In the genomic region with DNA sequence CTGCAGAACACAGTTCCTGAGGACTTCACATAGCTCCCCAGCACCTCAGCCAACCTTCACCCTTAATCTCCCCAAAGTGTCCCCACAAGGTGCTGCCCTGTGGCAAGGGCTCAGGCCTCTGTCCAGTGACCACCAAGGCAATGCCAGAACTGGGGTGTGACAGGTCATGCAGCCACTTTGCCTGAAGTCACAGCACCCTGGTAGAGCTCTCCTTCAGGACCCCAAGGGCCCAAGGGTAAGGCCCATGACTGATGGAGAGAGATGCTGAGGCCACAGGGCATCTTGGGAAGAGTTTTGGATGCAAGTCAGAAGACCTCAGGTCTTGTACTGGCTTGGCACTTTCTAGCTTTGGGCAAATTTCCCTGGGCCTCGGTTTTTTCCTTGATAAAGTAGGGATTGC, we compare ENCODE assay signal across 17 cellular contexts. TPM values are rescaled to one million over a fixed set of nuclear protein-coding genes. Genes with fewer than 3 reads are reported as not detected.
DNase-seq lines count a peak whose midpoint lies in the region; TF ChIP-seq lines count a peak whose summit lies in the region.
"Had no signal": no experiment of that assay in that cellular context is flagged by ENCODE, and none has a peak within 500 bp of the region (broad histone marks: within the 10 kb centered on the region; RNA-seq: fewer than 3 reads in every experiment).

No MANE protein-coding gene starts in this region.

- no TSS peak for BruUV-seq in OCI-LY7 (replicated peaks; lab: Mats Ljungman, UMichigan)

- H3K79me2 ChIP-seq in OCI-LY7 (ENCODE audit: insufficient read depth, low read depth, low read length) (no peaks in the 10 kb centered on the region), neural progenitor cell (ENCODE audit: low read depth) (no peaks in the 10 kb centered on the region)

- H3K4me3 ChIP-seq in GM08714 (ENCODE audit: low read length) (peak overlapping the region; percentile 85; the same call in 1 of the 2 replicates), OCI-LY7 (ENCODE audit: low read depth, low read length, poor library complexity, severe bottlenecking) (peak overlapping the region; percentile 40), liver (ENCODE audit: low read depth in 1 of 3, low read length in 3 of 3) (no peak overlapping the region), tibial nerve (no peak overlapping the region), neural progenitor cell (no peak overlapping the region)
- H3K4me3 ChIP-seq: ovary, thyroid gland had no signal

- POLR2A ChIA-PET in OCI-LY7 (lab: Charles Lee) = interaction anchor here (0.7 to 3.1 kb wide), 7 partner anchors 8 to 867 kb away, joined by 3 to 23 read pairs (median 3); no protein-coding TSS in a partner anchor

- H3K27me3 ChIP-seq in liver (ENCODE audit: control insufficient read depth in 4 of 4, insufficient read depth in 4 of 4, low read length in 3 of 4) (no peaks in the 10 kb centered on the region), tibial nerve (no peaks in the 10 kb centered on the region), neural progenitor cell (no peaks in the 10 kb centered on the region)
- H3K27me3 ChIP-seq: ovary, thyroid gland had no signal

- no peaks in the 10 kb centered on the region for H3K9me2 ChIP-seq in OCI-LY7 (ENCODE audit: insufficient read depth, low read length)

- peaks cover 3% of the 10 kb centered on the region for H3K27me3 Mint-ChIP-seq in neural progenitor cell (ENCODE audit: insufficient read depth, low read depth)
- H3K27me3 Mint-ChIP-seq: activated B cell treated with CpG ODN at 0.5 μM for 24 hours; central memory CD8-positive, alpha-beta T cell had no signal

- H3K9ac ChIP-seq in liver (ENCODE audit: low read depth in 1 of 2, low read length in 2 of 2) (peak overlapping the region in 1 of 2 donors; percentile 52), neural progenitor cell (no peak overlapping the region)

- intact Hi-C loops in OCI-LY7 (cut with micrococcal nuclease; ENCODE audit: unreplicated experiment) = loop anchor here (10.0 kb wide), 1 partner anchor 868 kb away; a partner anchor contains a TSS

- H3K36me3 ChIP-seq in OCI-LY7 (ENCODE audit: insufficient read depth, low read length) = no peaks in the 10 kb centered on the region
- H3K36me3 ChIP-seq in liver (ENCODE audit: control insufficient read depth in 4 of 4, insufficient read depth in 3 of 4, low read depth in 1 of 4, low read length in 3 of 4) = no peaks in the 10 kb centered on the region
- no peaks in the 10 kb centered on the region for H3K36me3 ChIP-seq in tibial nerve
- H3K36me3 ChIP-seq in neural progenitor cell = no peaks in the 10 kb centered on the region
- H3K36me3 ChIP-seq: ovary, thyroid gland had no signal

- TF ChIP-seq RAD21 in liver (IDR thresholded peaks at IDR 0.05) = no peak

- no peaks in the 10 kb centered on the region for H3K4me1 Mint-ChIP-seq in neural progenitor cell

- no peaks in the 10 kb centered on the region for H3K36me3 Mint-ChIP-seq in neural progenitor cell

- no peaks in the 10 kb centered on the region for H3K9me3 ChIP-seq in OCI-LY7 (ENCODE audit: low read length)
- H3K9me3 ChIP-seq in liver (ENCODE audit: control insufficient read depth in 4 of 4, low read length in 3 of 4) = no peaks in the 10 kb centered on the region
- no peaks in the 10 kb centered on the region for H3K9me3 ChIP-seq in tibial nerve
- no peaks in the 10 kb centered on the region for H3K9me3 ChIP-seq in neural progenitor cell (ENCODE audit: low read depth)
- H3K9me3 ChIP-seq: ovary, thyroid gland had no signal

- peak overlapping the region; percentile 71 for H3K4me2 ChIP-seq in OCI-LY7 (ENCODE audit: low read length)
- H3K4me2 ChIP-seq in neural progenitor cell = no peak overlapping the region

- H2AFZ ChIP-seq in OCI-LY7 (ENCODE audit: low read length) = peak overlapping the region; percentile 39; the same call in 1 of the 2 replicates
- H2AFZ ChIP-seq in neural progenitor cell (replicated peaks) = no peak overlapping the region

- 79% methylated on average over 1 of the region's 1 CpG for WGBS in liver
- WGBS in tibial nerve, 2 donors = 73 to 76% methylated on average over 1 of the region's 1 CpG

- H3K27ac ChIP-seq in OCI-LY7 (ENCODE audit: low read depth, low read length, poor library complexity, severe bottlenecking) (peak overlapping the region; percentile 60), liver (ENCODE audit: low read depth in 1 of 2, low read length in 2 of 2) (peak overlapping the region; percentile 54 to 58), tibial nerve (peak overlapping the region in 3 of 4 donors; percentile 14 to 87 (median 53)), neural progenitor cell (no peak overlapping the region)
- H3K27ac ChIP-seq: ovary had no signal

- no peaks in the 10 kb centered on the region for H3F3A ChIP-seq in neural progenitor cell (ENCODE audit: low read depth)

- H3K4me1 ChIP-seq in OCI-LY7 (ENCODE audit: insufficient read depth, low read length, poor library complexity, severe bottlenecking) (peaks cover 47% of the 10 kb centered on the region), liver (ENCODE audit: control insufficient read depth in 4 of 4, insufficient read depth in 4 of 4, low read length in 3 of 4) (peaks cover 0 to 7% (median 1%) of the 10 kb centered on the region in 4 donors), tibial nerve (peaks cover 0 to 25% (median 0%) of the 10 kb centered on the region in 4 donors), neural progenitor cell (no peaks in the 10 kb centered on the region)
- H3K4me1 ChIP-seq: thyroid gland had no signal

- TF ChIP-seq EP300 in tibial nerve (IDR thresholded peaks at IDR 0.05) = no peak

- H3K4me3 Mint-ChIP-seq in neural progenitor cell = no peak overlapping the region
- H3K4me3 Mint-ChIP-seq: activated B cell treated with CpG ODN at 0.5 μM for 24 hours; central memory CD8-positive, alpha-beta T cell had no signal

- DNase-seq in OCI-LY7 (ENCODE audit: low spot score) (no peak), tibial nerve (ENCODE audit: low spot score in 2 of 2) (no peak), NCI-H446 treated with DMSO at 0.1 percent for 48 hours (lab: John Stamatoyannopoulos, UW) (no peak), NOMO-1 (lab: John Stamatoyannopoulos, UW; ENCODE audit: unreplicated experiment in 2 of 2) (no peak), neural progenitor cell (ENCODE audit: low spot score) (no peak)
- DNase-seq: DMS79, kidney glomerular epithelial cell, NCI-H1930, NCI-H446, ovary had no signal

- TF ChIP-seq CTCF in OCI-LY7 (conservative IDR thresholded peaks at IDR 0.05; ENCODE audit: low read length) = no peak
- no peak for TF ChIP-seq CTCF in liver (IDR thresholded peaks at IDR 0.05; ENCODE audit: low read depth, low read length, missing input control)
- no peak for TF ChIP-seq CTCF in tibial nerve (IDR thresholded peaks at IDR 0.05)
- no peak for TF ChIP-seq CTCF in neural progenitor cell (IDR thresholded peaks at IDR 0.05)

- CTCF ChIA-PET in OCI-LY7 (lab: Charles Lee; ENCODE audit: unreplicated experiment) = interaction anchor here (1.9 kb wide), 1 partner anchor 10 kb away, joined by 9 read pairs; no protein-coding TSS in a partner anchor

- H4K20me1 ChIP-seq in OCI-LY7 (ENCODE audit: insufficient read depth, low read length) (no peaks in the 10 kb centered on the region), neural progenitor cell (ENCODE audit: low read depth) (no peaks in the 10 kb centered on the region)

- H3K9me3 Mint-ChIP-seq in neural progenitor cell = no peaks in the 10 kb centered on the region
- H3K9me3 Mint-ChIP-seq: activated B cell treated with CpG ODN at 0.5 μM for 24 hours; central memory CD8-positive, alpha-beta T cell had no signal

- no peak for TF ChIP-seq POLR2A in tibial nerve (IDR thresholded peaks at IDR 0.05)

- no peak overlapping the region for H3K27ac Mint-ChIP-seq in neural progenitor cell
- H3K27ac Mint-ChIP-seq: activated B cell treated with CpG ODN at 0.5 μM for 24 hours had no signal

TF ChIP-seq in liver, 16 proteins besides CTCF, POLR2A, EP300 and RAD21 (continues in another document):
- TF ChIP-seq, protein P1, sequence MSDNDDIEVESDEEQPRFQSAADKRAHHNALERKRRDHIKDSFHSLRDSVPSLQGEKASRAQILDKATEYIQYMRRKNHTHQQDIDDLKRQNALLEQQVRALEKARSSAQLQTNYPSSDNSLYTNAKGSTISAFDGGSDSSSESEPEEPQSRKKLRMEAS (IDR thresholded peaks at IDR 0.05) = no peak
- TF ChIP-seq HNF4G (IDR thresholded peaks at IDR 0.05) (no peak), TAF1 (conservative IDR thresholded peaks at IDR 0.05) (no peak), YY1 (IDR thresholded peaks at IDR 0.05) (no peak), FOXA1 (IDR thresholded peaks at IDR 0.05) (no peak)

RNA-seq across cellular contexts. Expression of a gene that starts 0.8 kb away (rescaled TPM):
- 3.2 and 5.2 TPM in 2 replicates for total RNA-seq in OCI-LY7 (2014; rRNA removed; shearing (Covaris generic))
- 9.2 and 10.6 TPM in 2 replicates for total RNA-seq in OCI-LY7 (2022)
- total RNA-seq in liver = 1 to 10 TPM in 1 of 2 donors, under 1 TPM in 1; 0.70 to 1.3 TPM
- 1 to 10 TPM; 2.2 to 3.6 TPM for polyA plus RNA-seq in liver
- total RNA-seq in tibial nerve = 1 to 10 TPM; 1.8 to 3.1 (median 2.6) TPM
- not detected in 2 replicates for total RNA-seq in neural progenitor cell (ENCODE audit: low replicate concordance)

RNA-seq across cellular contexts. Expression of a gene that starts 23.7 kb away (rescaled TPM):
- 0.03 TPM in 1 of 2 replicates, not detected in the other for total RNA-seq in OCI-LY7 (2014; rRNA removed; shearing (Covaris generic))
- total RNA-seq in OCI-LY7 (2022) (0.17 TPM in 1 of 2 replicates, not detected in the other), liver (10 to 100 TPM in 1 of 2 donors, under 1 TPM in 1; 0.09 to 43.3 TPM), tibial nerve (under 1 TPM in 1 of 4 donors, not detected in 3; 0.22 TPM), neural progenitor cell (ENCODE audit: low replicate concordance) (not detected in 2 replicates)
- 10 to 100 TPM; 12.0 to 16.1 TPM for polyA plus RNA-seq in liver
- total RNA-seq: T-helper 2 cell treated with Interferon-gamma antibody and Interleukin-4, amounts not matched to agents 100 ng/mL and 5 ng/mL, for 36 hours had no signal

RNA-seq across cellular contexts. Expression of a gene that starts 25.3 kb away (rescaled TPM):
- not detected in 2 replicates for total RNA-seq in OCI-LY7 (2014; rRNA removed; shearing (Covaris generic))
- total RNA-seq in OCI-LY7 (2022) (not detected in 2 replicates), liver (not detected), tibial nerve (not detected), neural progenitor cell (ENCODE audit: low replicate concordance) (not detected in 2 replicates)
- under 1 TPM in 1 of 2 donors, not detected in 1; 0.13 TPM for polyA plus RNA-seq in liver
- total RNA-seq: activated B cell treated with CpG ODN at 0.5 μM for 24 hours, mucosa of gallbladder, thyroid gland had no signal

RNA-seq across cellular contexts. Expression of a gene that starts 47.7 kb away (rescaled TPM):
- total RNA-seq in OCI-LY7 (2014; rRNA removed; shearing (Covaris generic)) = not detected in 2 replicates
- total RNA-seq in OCI-LY7 (2022) (not detected in 2 replicates), liver (under 1 TPM; 0.14 to 0.59 TPM), tibial nerve (not detected), neural progenitor cell (ENCODE audit: low replicate concordance) (not detected in 2 replicates)
- polyA plus RNA-seq in liver = under 1 TPM; 0.23 to 0.54 TPM
- total RNA-seq: activated B cell treated with CpG ODN at 0.5 μM for 24 hours, ovary, thyroid gland had no signal
- polyA plus RNA-seq: ovary had no signal

RNA-seq across cellular contexts. Expression of a gene that starts 57.1 kb away (rescaled TPM):
- not detected in 2 replicates for total RNA-seq in OCI-LY7 (2014; rRNA removed; shearing (Covaris generic))
- total RNA-seq in OCI-LY7 (2022) (not detected in 2 replicates), liver (under 1 TPM in 1 of 2 donors, not detected in 1; 0.17 TPM), tibial nerve (not detected), neural progenitor cell (ENCODE audit: low replicate concordance) (not detected in 2 replicates)
- polyA plus RNA-seq in liver = not detected
- total RNA-seq: activated B cell treated with CpG ODN at 0.5 μM for 24 hours; mucosa of gallbladder; T-helper 2 cell treated with Interferon-gamma antibody and Interleukin-4, amounts not matched to agents 100 ng/mL and 5 ng/mL, for 36 hours; thyroid gland had no signal

Comparison
In these comparisons a context has a peak if more than half of its experiments do, and no peak if none do; other contexts are left out.
1. H3K4me3 ChIP-seq: peak in GM08714 (single experiment) and OCI-LY7 (single experiment); none in liver (0 of 3), tibial nerve (0 of 4) and neural progenitor cell (single experiment).